1 cellular context compared by ENCODE assay signal in genomic region chr6:36578030-36578825, GRCh38.
TF ChIP-seq lines count a peak whose summit lies in the region.

No MANE protein-coding gene starts in this region.

TF ChIP-seq in GM23338, 12 proteins besides CTCF, POLR2A, EP300 and RAD21 (continued from another document):
- TF ChIP-seq, protein P1, sequence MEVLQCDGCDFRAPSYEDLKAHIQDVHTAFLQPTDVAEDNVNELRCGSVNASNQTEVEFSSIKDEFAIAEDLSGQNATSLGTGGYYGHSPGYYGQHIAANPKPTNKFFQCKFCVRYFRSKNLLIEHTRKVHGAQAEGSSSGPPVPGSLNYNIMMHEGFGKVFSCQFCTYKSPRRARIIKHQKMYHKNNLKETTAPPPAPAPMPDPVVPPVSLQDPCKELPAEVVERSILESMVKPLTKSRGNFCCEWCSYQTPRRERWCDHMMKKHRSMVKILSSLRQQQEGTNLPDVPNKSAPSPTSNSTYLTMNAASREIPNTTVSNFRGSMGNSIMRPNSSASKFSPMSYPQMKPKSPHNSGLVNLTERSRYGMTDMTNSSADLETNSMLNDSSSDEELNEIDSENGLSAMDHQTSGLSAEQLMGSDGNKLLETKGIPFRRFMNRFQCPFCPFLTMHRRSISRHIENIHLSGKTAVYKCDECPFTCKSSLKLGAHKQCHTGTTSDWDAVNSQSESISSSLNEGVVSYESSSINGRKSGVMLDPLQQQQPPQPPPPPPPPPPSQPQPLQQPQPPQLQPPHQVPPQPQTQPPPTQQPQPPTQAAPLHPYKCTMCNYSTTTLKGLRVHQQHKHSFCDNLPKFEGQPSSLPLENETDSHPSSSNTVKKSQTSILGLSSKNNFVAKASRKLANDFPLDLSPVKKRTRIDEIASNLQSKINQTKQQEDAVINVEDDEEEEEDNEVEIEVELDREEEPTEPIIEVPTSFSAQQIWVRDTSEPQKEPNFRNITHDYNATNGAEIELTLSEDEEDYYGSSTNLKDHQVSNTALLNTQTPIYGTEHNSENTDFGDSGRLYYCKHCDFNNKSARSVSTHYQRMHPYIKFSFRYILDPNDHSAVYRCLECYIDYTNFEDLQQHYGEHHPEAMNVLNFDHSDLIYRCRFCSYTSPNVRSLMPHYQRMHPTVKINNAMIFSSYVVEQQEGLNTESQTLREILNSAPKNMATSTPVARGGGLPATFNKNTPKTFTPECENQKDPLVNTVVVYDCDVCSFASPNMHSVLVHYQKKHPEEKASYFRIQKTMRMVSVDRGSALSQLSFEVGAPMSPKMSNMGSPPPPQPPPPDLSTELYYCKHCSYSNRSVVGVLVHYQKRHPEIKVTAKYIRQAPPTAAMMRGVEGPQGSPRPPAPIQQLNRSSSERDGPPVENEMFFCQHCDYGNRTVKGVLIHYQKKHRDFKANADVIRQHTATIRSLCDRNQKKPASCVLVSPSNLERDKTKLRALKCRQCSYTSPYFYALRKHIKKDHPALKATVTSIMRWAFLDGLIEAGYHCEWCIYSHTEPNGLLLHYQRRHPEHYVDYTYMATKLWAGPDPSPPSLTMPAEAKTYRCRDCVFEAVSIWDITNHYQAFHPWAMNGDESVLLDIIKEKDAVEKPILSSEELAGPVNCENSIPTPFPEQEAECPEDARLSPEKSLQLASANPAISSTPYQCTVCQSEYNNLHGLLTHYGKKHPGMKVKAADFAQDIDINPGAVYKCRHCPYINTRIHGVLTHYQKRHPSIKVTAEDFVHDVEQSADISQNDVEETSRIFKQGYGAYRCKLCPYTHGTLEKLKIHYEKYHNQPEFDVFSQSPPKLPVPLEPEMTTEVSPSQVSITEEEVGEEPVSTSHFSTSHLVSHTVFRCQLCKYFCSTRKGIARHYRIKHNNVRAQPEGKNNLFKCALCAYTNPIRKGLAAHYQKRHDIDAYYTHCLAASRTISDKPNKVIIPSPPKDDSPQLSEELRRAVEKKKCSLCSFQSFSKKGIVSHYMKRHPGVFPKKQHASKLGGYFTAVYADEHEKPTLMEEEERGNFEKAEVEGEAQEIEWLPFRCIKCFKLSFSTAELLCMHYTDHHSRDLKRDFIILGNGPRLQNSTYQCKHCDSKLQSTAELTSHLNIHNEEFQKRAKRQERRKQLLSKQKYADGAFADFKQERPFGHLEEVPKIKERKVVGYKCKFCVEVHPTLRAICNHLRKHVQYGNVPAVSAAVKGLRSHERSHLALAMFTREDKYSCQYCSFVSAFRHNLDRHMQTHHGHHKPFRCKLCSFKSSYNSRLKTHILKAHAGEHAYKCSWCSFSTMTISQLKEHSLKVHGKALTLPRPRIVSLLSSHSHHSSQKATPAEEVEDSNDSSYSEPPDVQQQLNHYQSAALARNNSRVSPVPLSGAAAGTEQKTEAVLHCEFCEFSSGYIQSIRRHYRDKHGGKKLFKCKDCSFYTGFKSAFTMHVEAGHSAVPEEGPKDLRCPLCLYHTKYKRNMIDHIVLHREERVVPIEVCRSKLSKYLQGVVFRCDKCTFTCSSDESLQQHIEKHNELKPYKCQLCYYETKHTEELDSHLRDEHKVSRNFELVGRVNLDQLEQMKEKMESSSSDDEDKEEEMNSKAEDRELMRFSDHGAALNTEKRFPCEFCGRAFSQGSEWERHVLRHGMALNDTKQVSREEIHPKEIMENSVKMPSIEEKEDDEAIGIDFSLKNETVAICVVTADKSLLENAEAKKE (CRISPR knock-in tag; IDR thresholded peaks at IDR 0.05) = no peak
- TF ChIP-seq JUNB (IDR thresholded peaks at IDR 0.05; ENCODE audit: unreplicated experiment) = no peak
